Comparison of ENCODE assay signal across 23 cellular contexts in the genomic region with DNA sequence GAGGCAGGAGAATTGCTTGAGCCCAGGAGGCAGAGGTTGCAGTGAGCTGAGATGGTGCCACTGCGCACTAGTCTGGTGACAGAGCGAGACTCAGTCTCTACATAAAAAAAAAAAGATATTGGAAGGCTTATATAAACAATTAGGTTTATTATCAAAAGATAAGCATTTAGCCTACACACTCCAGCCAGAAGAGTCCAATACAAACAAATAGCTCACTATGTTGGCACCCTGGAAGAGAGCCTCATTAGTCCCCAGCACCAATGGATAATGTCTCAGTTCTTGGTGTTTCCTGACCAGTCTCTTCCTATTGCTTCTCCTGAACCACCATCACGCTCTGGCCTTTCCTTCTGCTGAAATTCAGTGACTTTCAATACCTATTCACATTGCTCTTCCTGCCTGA. TPM values are rescaled to one million over a fixed set of nuclear protein-coding genes. Genes with fewer than 3 reads are reported as not detected.
DNase-seq lines count a peak whose midpoint lies in the region; ATAC-seq and TF ChIP-seq lines count a peak whose summit lies in the region.
"Had no signal": no experiment of that assay in that cellular context is flagged by ENCODE, and none has a peak within 500 bp of the region (broad histone marks: within the 10 kb centered on the region; RNA-seq: fewer than 3 reads in every experiment).

No MANE protein-coding gene starts in this region.

- H3K4me3 ChIP-seq in HEK293 (ENCODE audit: low read depth, low read length): no peak overlapping the region
- no peak overlapping the region for H3K4me3 ChIP-seq in neuronal stem cell (ENCODE audit: low read length in 2 of 2)
- H3K4me3 ChIP-seq: A549, coronary artery, gastrocnemius medialis, psoas muscle, SK-N-MC had no signal

- H3K36me3 ChIP-seq in HEK293 (ENCODE audit: control insufficient read depth in 2 of 2, insufficient read depth in 1 of 2, low read length in 2 of 2) (no peaks in the 10 kb centered on the region), neuronal stem cell (replicated peaks in 1 of 2; ENCODE audit: control insufficient read depth in 2 of 2, insufficient read depth in 2 of 2, low read length in 2 of 2) (no peaks in the 10 kb centered on the region)
- H3K36me3 ChIP-seq: gastrocnemius medialis had no signal

- no peak for ATAC-seq in activated naive CD8-positive, alpha-beta T cell treated with anti-CD3 and anti-CD28 coated beads, Interleukin-2, amount 50 U/mL, for 24 hours
- ATAC-seq in GM19035 (IDR thresholded peaks at IDR 0.05; ENCODE audit: unreplicated experiment): no peak
- ATAC-seq: A549; gastrocnemius medialis; left ventricle myocardium superior; psoas muscle; stimulated activated effector memory CD8-positive, alpha-beta T cell treated with anti-CD3 and anti-CD28 coated beads, Interleukin-12 subunit alpha, Interleukin-12 subunit beta, amount 100 ng/mL, for 72 hours had no signal

- CTCF ChIA-PET in HEK293 (lab: Yijun Ruan, JAX): interaction anchor here (0.8 kb wide), 1 partner anchor 48 kb away, joined by 3 read pairs; no protein-coding TSS in a partner anchor

- H3K27me3 ChIP-seq in neuronal stem cell (ENCODE audit: control insufficient read depth in 3 of 3, insufficient read depth in 3 of 3, low read depth in 1 of 3, low read length in 3 of 3): peaks cover 0 to 4% (median 2%) of the 10 kb centered on the region in 3 experiments
- H3K27me3 ChIP-seq: gastrocnemius medialis had no signal

- no peak overlapping the region for H3K4ac ChIP-seq in neuronal stem cell (ENCODE audit: low read length)

- peaks cover 48% of the 10 kb centered on the region for H3K4me1 Mint-ChIP-seq in T-helper 1 cell treated with Interleukin-12 subunit alpha and Interleukin-12 subunit beta and Interleukin-4 antibody, amounts not matched to agents 30 μg/mL and 1 μg/mL, for 36 hours (ENCODE audit: low read depth)
- H3K4me1 Mint-ChIP-seq in activated naive CD8-positive, alpha-beta T cell treated with anti-CD3 and anti-CD28 coated beads, Interleukin-2, amount 50 U/mL, for 24 hours: peaks cover 56% of the 10 kb centered on the region

- H3K18ac ChIP-seq in neuronal stem cell (ENCODE audit: low read length): peak overlapping the region; percentile 48

- no peak for DNase-seq in T-helper 1 cell
- DNase-seq in activated naive CD8-positive, alpha-beta T cell treated with anti-CD3 and anti-CD28 coated beads, Interleukin-2, amount 50 U/mL, for 24 hours: no peak
- DNase-seq in neuronal stem cell (ENCODE audit: low spot score): no peak
- DNase-seq in stimulated activated naive CD4-positive, alpha-beta T cell (lab: John Stamatoyannopoulos, UW): no peak
- DNase-seq in NCI-H524 treated with DMSO at 0.1 percent for 48 hours (lab: John Stamatoyannopoulos, UW): no peak
- DNase-seq: activated CD8-positive, alpha-beta memory T cell treated with anti-CD3 and anti-CD28 coated beads for 24 hours; gastrocnemius medialis; H9; KBM-7; left ventricle myocardium superior; NCI-H1105; NCI-H2171; NCI-H774; psoas muscle had no signal

- H3K4me1 ChIP-seq in HEK293 (ENCODE audit: control insufficient read depth, insufficient read depth, low read length) (peaks cover 14% of the 10 kb centered on the region), neuronal stem cell (ENCODE audit: control insufficient read depth in 2 of 2, insufficient read depth in 1 of 2, low read depth in 1 of 2, low read length in 2 of 2) (no peaks in the 10 kb centered on the region)
- H3K4me1 ChIP-seq: A549, psoas muscle had no signal

- H2BK15ac ChIP-seq in neuronal stem cell (ENCODE audit: low read length): no peak overlapping the region

- no CpG with 5 or more reads among the region's 3 CpGs for WGBS in neuronal stem cell (ENCODE audit: extremely low coverage in 2 of 2, insufficient read length in 2 of 2, insufficient replicate concordance in 1 of 2), 2 donors

- no peak overlapping the region for H2BK5ac ChIP-seq in neuronal stem cell (ENCODE audit: low read length)

- no peaks in the 10 kb centered on the region for H3K36me3 Mint-ChIP-seq in T-helper 1 cell treated with Interleukin-12 subunit alpha and Interleukin-12 subunit beta and Interleukin-4 antibody, amounts not matched to agents 30 μg/mL and 1 μg/mL, for 36 hours (ENCODE audit: low read depth)
- H3K36me3 Mint-ChIP-seq in activated naive CD8-positive, alpha-beta T cell treated with anti-CD3 and anti-CD28 coated beads, Interleukin-2, amount 50 U/mL, for 24 hours (ENCODE audit: low read depth): no peaks in the 10 kb centered on the region
- H3K36me3 Mint-ChIP-seq: stimulated activated effector memory CD8-positive, alpha-beta T cell treated with anti-CD3 and anti-CD28 coated beads, Interleukin-12 subunit alpha, Interleukin-12 subunit beta, amount 100 ng/mL, for 72 hours; type B pancreatic cell had no signal

- no peak overlapping the region for H2AFZ ChIP-seq in neuronal stem cell (ENCODE audit: low read length)

- H3K27ac Mint-ChIP-seq in T-helper 1 cell treated with Interleukin-12 subunit alpha and Interleukin-12 subunit beta and Interleukin-4 antibody, amounts not matched to agents 30 μg/mL and 1 μg/mL, for 36 hours: peak overlapping the region; percentile 32
- peak overlapping the region; percentile 28 for H3K27ac Mint-ChIP-seq in activated naive CD8-positive, alpha-beta T cell treated with anti-CD3 and anti-CD28 coated beads, Interleukin-2, amount 50 U/mL, for 24 hours
- H3K27ac Mint-ChIP-seq: activated T-helper 2 cell treated with anti-CD3 and anti-CD28 coated beads, Interferon-gamma antibody, Interleukin-2, Interleukin-4, amounts not matched to agents 10 μg/mL and 5 μg/mL and 100 μg/mL, durations not matched to agents 14 hours and 24 hours and 36 hours; H9; stimulated activated effector memory CD8-positive, alpha-beta T cell treated with anti-CD3 and anti-CD28 coated beads, Interleukin-12 subunit alpha, Interleukin-12 subunit beta, amount 100 ng/mL, for 72 hours; type B pancreatic cell had no signal

- H3K27ac ChIP-seq in HEK293 (ENCODE audit: extremely low read depth, low read depth, low read length): no peak overlapping the region; the same call in 1 of the 2 replicates
- H3K27ac ChIP-seq in neuronal stem cell (replicated peaks; ENCODE audit: low read length): no peak overlapping the region
- H3K27ac ChIP-seq: A549, coronary artery, gastrocnemius medialis, psoas muscle, SK-N-MC had no signal

- no peak overlapping the region for H3K4me2 ChIP-seq in neuronal stem cell (ENCODE audit: insufficient read depth, low read length, poor library complexity, severe bottlenecking)
- H3K4me2 ChIP-seq: A549 had no signal

- H3K23ac ChIP-seq in neuronal stem cell (ENCODE audit: low read depth, low read length, poor library complexity): no peak overlapping the region

- H3K4me3 Mint-ChIP-seq in T-helper 1 cell treated with Interleukin-12 subunit alpha and Interleukin-12 subunit beta and Interleukin-4 antibody, amounts not matched to agents 30 μg/mL and 1 μg/mL, for 36 hours: no peak overlapping the region
- H3K4me3 Mint-ChIP-seq in activated naive CD8-positive, alpha-beta T cell treated with anti-CD3 and anti-CD28 coated beads, Interleukin-2, amount 50 U/mL, for 24 hours: no peak overlapping the region
- H3K4me3 Mint-ChIP-seq: H9; stimulated activated effector memory CD8-positive, alpha-beta T cell treated with anti-CD3 and anti-CD28 coated beads, Interleukin-12 subunit alpha, Interleukin-12 subunit beta, amount 100 ng/mL, for 72 hours; type B pancreatic cell had no signal

- H3K27me3 Mint-ChIP-seq in T-helper 1 cell treated with Interleukin-12 subunit alpha and Interleukin-12 subunit beta and Interleukin-4 antibody, amounts not matched to agents 30 μg/mL and 1 μg/mL, for 36 hours (ENCODE audit: low read depth): no peaks in the 10 kb centered on the region
- H3K27me3 Mint-ChIP-seq in activated naive CD8-positive, alpha-beta T cell treated with anti-CD3 and anti-CD28 coated beads, Interleukin-2, amount 50 U/mL, for 24 hours: no peaks in the 10 kb centered on the region
- H3K27me3 Mint-ChIP-seq: type B pancreatic cell had no signal

- H4K8ac ChIP-seq in neuronal stem cell (ENCODE audit: low read depth, low read length): no peak overlapping the region

- no peaks in the 10 kb centered on the region for H3K9me3 Mint-ChIP-seq in T-helper 1 cell treated with Interleukin-12 subunit alpha and Interleukin-12 subunit beta and Interleukin-4 antibody, amounts not matched to agents 30 μg/mL and 1 μg/mL, for 36 hours
- no peaks in the 10 kb centered on the region for H3K9me3 Mint-ChIP-seq in activated naive CD8-positive, alpha-beta T cell treated with anti-CD3 and anti-CD28 coated beads, Interleukin-2, amount 50 U/mL, for 24 hours
- H3K9me3 Mint-ChIP-seq: activated T-helper 2 cell treated with anti-CD3 and anti-CD28 coated beads, Interferon-gamma antibody, Interleukin-2, Interleukin-4, amounts not matched to agents 10 μg/mL and 5 μg/mL and 100 μg/mL, durations not matched to agents 14 hours and 24 hours and 36 hours; H9; stimulated activated effector memory CD8-positive, alpha-beta T cell treated with anti-CD3 and anti-CD28 coated beads, Interleukin-12 subunit alpha, Interleukin-12 subunit beta, amount 100 ng/mL, for 72 hours; type B pancreatic cell had no signal

- H2BK120ac ChIP-seq in neuronal stem cell (ENCODE audit: low read depth, low read length): no peak overlapping the region

- POLR2A ChIA-PET in HEK293 (lab: Yijun Ruan, JAX): no interaction called here

- H3K9ac ChIP-seq in neuronal stem cell (ENCODE audit: low read depth, low read length, poor library complexity): no peak overlapping the region

- H2AK5ac ChIP-seq in neuronal stem cell (ENCODE audit: low read depth, low read length): no peak overlapping the region

- no peak overlapping the region for H2BK12ac ChIP-seq in neuronal stem cell (ENCODE audit: low read length)

- no peaks in the 10 kb centered on the region for H3K79me1 ChIP-seq in neuronal stem cell (ENCODE audit: low read depth, low read length)

- TF ChIP-seq CTCF in HEK293 (tag by site-specific recombination; IDR thresholded peaks at IDR 0.05): no peak

- H4K91ac ChIP-seq in neuronal stem cell (ENCODE audit: low read depth, low read length, poor library complexity): no peak overlapping the region

- no peaks in the 10 kb centered on the region for H3K9me3 ChIP-seq in HEK293 (ENCODE audit: control insufficient read depth, insufficient read depth, low read depth, low read length)
- no peaks in the 10 kb centered on the region for H3K9me3 ChIP-seq in neuronal stem cell (replicated peaks in 1 of 2; ENCODE audit: control insufficient read depth in 2 of 2, insufficient read depth in 1 of 2, low read depth in 1 of 2, low read length in 2 of 2)
- H3K9me3 ChIP-seq: A549, gastrocnemius medialis, psoas muscle had no signal

- no peak overlapping the region for H3K14ac ChIP-seq in neuronal stem cell (ENCODE audit: low read length)

TF ChIP-seq in HEK293, 187 proteins besides CTCF, POLR2A, EP300 and RAD21:
- TF ChIP-seq ZNF223 (tag by site-specific recombination; IDR thresholded peaks at IDR 0.05) (no peak), ZNF335 (tag by site-specific recombination; conservative IDR thresholded peaks at IDR 0.05) (0 out of 2 replicates have a peak, but pooled peaks have one; percentile 5)
TF ChIP-seq in HEK293: peak in this region for 1.

RNA-seq across cellular contexts. Expression of a gene that starts 48.6 kb away (rescaled TPM):
- 90.7 TPM for polyA plus RNA-seq in neuronal stem cell (2013, experiment 1 of 2)
- 87.6 TPM for polyA plus RNA-seq in neuronal stem cell (2013, experiment 2 of 2)
